ENCODE assay signal across 6 cellular contexts in the genomic region with DNA sequence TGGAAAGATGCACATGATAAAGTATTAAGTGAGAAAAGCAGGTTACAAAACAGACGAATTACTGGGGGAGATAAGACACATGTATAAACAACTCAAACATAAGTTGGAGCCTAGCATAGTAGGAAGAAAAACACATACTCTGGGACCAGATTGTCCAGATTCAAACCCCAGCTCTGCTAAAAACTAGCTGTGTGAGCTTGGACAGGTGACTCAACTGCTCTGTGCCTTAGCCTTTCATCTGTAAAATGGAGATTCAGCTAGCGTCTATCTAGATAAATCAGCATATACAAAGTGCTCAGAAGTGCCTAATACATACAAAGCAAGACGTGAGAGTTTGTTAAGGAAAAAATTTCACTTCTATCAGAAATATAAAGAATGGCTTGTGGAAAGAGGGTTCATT.
"Had no signal": no experiment of that assay in that cellular context is flagged by ENCODE, and none has a peak within 500 bp of the region (broad histone marks: within the 10 kb centered on the region; RNA-seq: fewer than 3 reads in every experiment).

No MANE protein-coding gene starts in this region.

- H3K27ac ChIP-seq: GM23248, KMS-11 had no signal

- H3K4me3 Mint-ChIP-seq: H9 had no signal

- H3K4me2 ChIP-seq: KMS-11 had no signal

- DNase-seq: GM23248, H9, HCEC 1CT, IMR-90, KBM-7 had no signal

- H2AFZ ChIP-seq: GM23248 had no signal

- H3K9me3 Mint-ChIP-seq: H9 had no signal

- H3K9ac ChIP-seq: GM23248, KMS-11 had no signal

- H3K27ac Mint-ChIP-seq: H9 had no signal

- H3K4me3 ChIP-seq: GM23248 had no signal
